In the genomic region with DNA sequence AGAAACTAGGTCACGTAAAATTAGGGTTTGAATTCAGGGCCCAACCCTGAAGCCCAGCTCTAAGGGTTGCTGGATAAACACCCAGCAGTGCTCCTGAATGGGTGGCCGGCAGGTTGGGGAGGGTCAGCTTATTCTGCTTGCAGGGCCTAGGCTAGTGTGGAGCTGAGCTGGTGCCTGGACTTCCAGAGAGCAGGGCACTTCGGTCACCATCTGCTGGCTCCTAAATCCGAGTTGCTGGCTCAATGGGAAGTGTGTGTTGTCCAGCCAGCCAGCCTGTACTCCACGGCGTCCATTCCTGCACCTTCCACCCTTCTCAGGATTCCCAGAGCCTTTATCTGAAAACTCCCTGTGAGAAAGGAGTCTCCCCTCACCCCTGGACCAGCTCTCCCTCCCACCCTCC, we compare ENCODE assay signal across 1 cellular context.
TF ChIP-seq lines count a peak whose summit lies in the region.

No MANE protein-coding gene starts in this region.

TF ChIP-seq in GM23338, 12 proteins besides CTCF, POLR2A, EP300 and RAD21 (continued from another document):
- TF ChIP-seq, protein P1, sequence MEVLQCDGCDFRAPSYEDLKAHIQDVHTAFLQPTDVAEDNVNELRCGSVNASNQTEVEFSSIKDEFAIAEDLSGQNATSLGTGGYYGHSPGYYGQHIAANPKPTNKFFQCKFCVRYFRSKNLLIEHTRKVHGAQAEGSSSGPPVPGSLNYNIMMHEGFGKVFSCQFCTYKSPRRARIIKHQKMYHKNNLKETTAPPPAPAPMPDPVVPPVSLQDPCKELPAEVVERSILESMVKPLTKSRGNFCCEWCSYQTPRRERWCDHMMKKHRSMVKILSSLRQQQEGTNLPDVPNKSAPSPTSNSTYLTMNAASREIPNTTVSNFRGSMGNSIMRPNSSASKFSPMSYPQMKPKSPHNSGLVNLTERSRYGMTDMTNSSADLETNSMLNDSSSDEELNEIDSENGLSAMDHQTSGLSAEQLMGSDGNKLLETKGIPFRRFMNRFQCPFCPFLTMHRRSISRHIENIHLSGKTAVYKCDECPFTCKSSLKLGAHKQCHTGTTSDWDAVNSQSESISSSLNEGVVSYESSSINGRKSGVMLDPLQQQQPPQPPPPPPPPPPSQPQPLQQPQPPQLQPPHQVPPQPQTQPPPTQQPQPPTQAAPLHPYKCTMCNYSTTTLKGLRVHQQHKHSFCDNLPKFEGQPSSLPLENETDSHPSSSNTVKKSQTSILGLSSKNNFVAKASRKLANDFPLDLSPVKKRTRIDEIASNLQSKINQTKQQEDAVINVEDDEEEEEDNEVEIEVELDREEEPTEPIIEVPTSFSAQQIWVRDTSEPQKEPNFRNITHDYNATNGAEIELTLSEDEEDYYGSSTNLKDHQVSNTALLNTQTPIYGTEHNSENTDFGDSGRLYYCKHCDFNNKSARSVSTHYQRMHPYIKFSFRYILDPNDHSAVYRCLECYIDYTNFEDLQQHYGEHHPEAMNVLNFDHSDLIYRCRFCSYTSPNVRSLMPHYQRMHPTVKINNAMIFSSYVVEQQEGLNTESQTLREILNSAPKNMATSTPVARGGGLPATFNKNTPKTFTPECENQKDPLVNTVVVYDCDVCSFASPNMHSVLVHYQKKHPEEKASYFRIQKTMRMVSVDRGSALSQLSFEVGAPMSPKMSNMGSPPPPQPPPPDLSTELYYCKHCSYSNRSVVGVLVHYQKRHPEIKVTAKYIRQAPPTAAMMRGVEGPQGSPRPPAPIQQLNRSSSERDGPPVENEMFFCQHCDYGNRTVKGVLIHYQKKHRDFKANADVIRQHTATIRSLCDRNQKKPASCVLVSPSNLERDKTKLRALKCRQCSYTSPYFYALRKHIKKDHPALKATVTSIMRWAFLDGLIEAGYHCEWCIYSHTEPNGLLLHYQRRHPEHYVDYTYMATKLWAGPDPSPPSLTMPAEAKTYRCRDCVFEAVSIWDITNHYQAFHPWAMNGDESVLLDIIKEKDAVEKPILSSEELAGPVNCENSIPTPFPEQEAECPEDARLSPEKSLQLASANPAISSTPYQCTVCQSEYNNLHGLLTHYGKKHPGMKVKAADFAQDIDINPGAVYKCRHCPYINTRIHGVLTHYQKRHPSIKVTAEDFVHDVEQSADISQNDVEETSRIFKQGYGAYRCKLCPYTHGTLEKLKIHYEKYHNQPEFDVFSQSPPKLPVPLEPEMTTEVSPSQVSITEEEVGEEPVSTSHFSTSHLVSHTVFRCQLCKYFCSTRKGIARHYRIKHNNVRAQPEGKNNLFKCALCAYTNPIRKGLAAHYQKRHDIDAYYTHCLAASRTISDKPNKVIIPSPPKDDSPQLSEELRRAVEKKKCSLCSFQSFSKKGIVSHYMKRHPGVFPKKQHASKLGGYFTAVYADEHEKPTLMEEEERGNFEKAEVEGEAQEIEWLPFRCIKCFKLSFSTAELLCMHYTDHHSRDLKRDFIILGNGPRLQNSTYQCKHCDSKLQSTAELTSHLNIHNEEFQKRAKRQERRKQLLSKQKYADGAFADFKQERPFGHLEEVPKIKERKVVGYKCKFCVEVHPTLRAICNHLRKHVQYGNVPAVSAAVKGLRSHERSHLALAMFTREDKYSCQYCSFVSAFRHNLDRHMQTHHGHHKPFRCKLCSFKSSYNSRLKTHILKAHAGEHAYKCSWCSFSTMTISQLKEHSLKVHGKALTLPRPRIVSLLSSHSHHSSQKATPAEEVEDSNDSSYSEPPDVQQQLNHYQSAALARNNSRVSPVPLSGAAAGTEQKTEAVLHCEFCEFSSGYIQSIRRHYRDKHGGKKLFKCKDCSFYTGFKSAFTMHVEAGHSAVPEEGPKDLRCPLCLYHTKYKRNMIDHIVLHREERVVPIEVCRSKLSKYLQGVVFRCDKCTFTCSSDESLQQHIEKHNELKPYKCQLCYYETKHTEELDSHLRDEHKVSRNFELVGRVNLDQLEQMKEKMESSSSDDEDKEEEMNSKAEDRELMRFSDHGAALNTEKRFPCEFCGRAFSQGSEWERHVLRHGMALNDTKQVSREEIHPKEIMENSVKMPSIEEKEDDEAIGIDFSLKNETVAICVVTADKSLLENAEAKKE (CRISPR knock-in tag; IDR thresholded peaks at IDR 0.05): no peak
- TF ChIP-seq EZH2 (IDR thresholded peaks at IDR 0.05; ENCODE audit: low read depth, unreplicated experiment): no peak
